24 cellular contexts compared by ENCODE assay signal in genomic region chr15:100081454-100081853, GRCh38.
"Had no signal": no experiment of that assay in that cellular context is flagged by ENCODE, and none has a peak within 500 bp of the region (broad histone marks: within the 10 kb centered on the region; RNA-seq: fewer than 3 reads in every experiment).

No MANE protein-coding gene starts in this region.

- H3K4me1 ChIP-seq: gastroesophageal sphincter, left lung, lower lobe of right lung had no signal

- DNase-seq: dermis blood vessel endothelial cell; dorsolateral prefrontal cortex; effector CD4-positive, alpha-beta T cell; effector memory CD4-positive, alpha-beta T cell; foreskin keratinocyte; hypothalamus; immature natural killer cell; islet precursor cell; kidney; kidney glomerular epithelial cell; left colon; left lung; left ventricle myocardium superior; lower lobe of right lung; mesenchymal stem cell; mucosa of descending colon had no signal

- H3K9me3 ChIP-seq: esophagus muscularis mucosa, gastroesophageal sphincter, left lung, lower lobe of right lung, mucosa of descending colon had no signal

- ATAC-seq: foreskin keratinocyte, gastroesophageal sphincter, heart left ventricle, left colon, left lung, left ventricle myocardium superior, lower lobe of right lung, mucosa of descending colon had no signal

- H3K4me2 ChIP-seq: hepatocyte had no signal

- FAIRE-seq: colon, endothelial cell of umbilical vein, frontal cortex, kidney had no signal

- H3K4me3 ChIP-seq: coronary artery, dorsolateral prefrontal cortex, esophagus muscularis mucosa, gastroesophageal sphincter, heart left ventricle, hepatocyte, left lung, lower lobe of right lung, mucosa of descending colon had no signal

- H3K36me3 ChIP-seq: esophagus muscularis mucosa, gastroesophageal sphincter, heart left ventricle, left lung, lower lobe of right lung had no signal

- H3K27me3 ChIP-seq: dorsolateral prefrontal cortex, esophagus muscularis mucosa, gastroesophageal sphincter, heart left ventricle, hepatocyte, left lung had no signal

- H3K27ac ChIP-seq: coronary artery, dorsolateral prefrontal cortex, esophagus muscularis mucosa, foreskin keratinocyte, gastroesophageal sphincter, heart left ventricle, hepatocyte, left lung, lower lobe of right lung had no signal
